ENCODE assay signal across 1 cellular context in genomic region chr7:47724335-47724982, GRCh38.
TF ChIP-seq lines count a peak whose summit lies in the region.

No MANE protein-coding gene starts in this region.

TF ChIP-seq in SK-N-SH, 30 proteins besides CTCF, POLR2A, EP300 and RAD21 (continued from another document):
- TF ChIP-seq, protein P1, sequence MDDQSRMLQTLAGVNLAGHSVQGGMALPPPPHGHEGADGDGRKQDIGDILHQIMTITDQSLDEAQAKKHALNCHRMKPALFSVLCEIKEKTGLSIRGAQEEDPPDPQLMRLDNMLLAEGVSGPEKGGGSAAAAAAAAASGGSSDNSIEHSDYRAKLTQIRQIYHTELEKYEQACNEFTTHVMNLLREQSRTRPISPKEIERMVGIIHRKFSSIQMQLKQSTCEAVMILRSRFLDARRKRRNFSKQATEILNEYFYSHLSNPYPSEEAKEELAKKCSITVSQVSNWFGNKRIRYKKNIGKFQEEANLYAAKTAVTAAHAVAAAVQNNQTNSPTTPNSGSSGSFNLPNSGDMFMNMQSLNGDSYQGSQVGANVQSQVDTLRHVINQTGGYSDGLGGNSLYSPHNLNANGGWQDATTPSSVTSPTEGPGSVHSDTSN (IDR thresholded peaks at IDR 0.05): peak; percentile 48; the same call in 1 of the 2 replicates
- TF ChIP-seq TCF12 (IDR thresholded peaks at IDR 0.05) (peak; percentile 78), TEAD4 (IDR thresholded peaks at IDR 0.05; ENCODE audit: borderline replicate concordance, insufficient read depth) (peak; percentile 70; the same call in 1 of the 2 replicates), FOXM1 (IDR thresholded peaks at IDR 0.05; ENCODE audit: low read depth) (no peak), FOXJ3 (CRISPR knock-in tag; IDR thresholded peaks at IDR 0.05) (no peak), IRF3 (IDR thresholded peaks at IDR 0.05; ENCODE audit: low read depth, low read length) (no peak), YY1 (IDR thresholded peaks at IDR 0.05; ENCODE audit: low read depth) (no peak), SMC3 (IDR thresholded peaks at IDR 0.05; ENCODE audit: low read depth, low read length) (no peak), EZH2phosphoT487 (IDR thresholded peaks at IDR 0.05; ENCODE audit: borderline replicate concordance, low read depth) (no peak), NFIC (IDR thresholded peaks at IDR 0.05; ENCODE audit: borderline replicate concordance) (peak; percentile 48; the same call in 1 of the 2 replicates), CHD2 (IDR thresholded peaks at IDR 0.05; ENCODE audit: low read length, partially characterized antibody) (no peak), MXI1 (IDR thresholded peaks at IDR 0.05; ENCODE audit: low read depth, low read length) (no peak), POLR2AphosphoS5 (IDR thresholded peaks at IDR 0.05; ENCODE audit: low read depth, low read length) (peak; percentile 31; the same call in 1 of the 2 replicates)
- TF ChIP-seq, protein P2, sequence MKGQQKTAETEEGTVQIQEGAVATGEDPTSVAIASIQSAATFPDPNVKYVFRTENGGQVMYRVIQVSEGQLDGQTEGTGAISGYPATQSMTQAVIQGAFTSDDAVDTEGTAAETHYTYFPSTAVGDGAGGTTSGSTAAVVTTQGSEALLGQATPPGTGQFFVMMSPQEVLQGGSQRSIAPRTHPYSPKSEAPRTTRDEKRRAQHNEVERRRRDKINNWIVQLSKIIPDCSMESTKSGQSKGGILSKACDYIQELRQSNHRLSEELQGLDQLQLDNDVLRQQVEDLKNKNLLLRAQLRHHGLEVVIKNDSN (IDR thresholded peaks at IDR 0.05; ENCODE audit: borderline replicate concordance, low read depth): no peak
